ENCODE assay signal across 1 cellular context in the genomic region with DNA sequence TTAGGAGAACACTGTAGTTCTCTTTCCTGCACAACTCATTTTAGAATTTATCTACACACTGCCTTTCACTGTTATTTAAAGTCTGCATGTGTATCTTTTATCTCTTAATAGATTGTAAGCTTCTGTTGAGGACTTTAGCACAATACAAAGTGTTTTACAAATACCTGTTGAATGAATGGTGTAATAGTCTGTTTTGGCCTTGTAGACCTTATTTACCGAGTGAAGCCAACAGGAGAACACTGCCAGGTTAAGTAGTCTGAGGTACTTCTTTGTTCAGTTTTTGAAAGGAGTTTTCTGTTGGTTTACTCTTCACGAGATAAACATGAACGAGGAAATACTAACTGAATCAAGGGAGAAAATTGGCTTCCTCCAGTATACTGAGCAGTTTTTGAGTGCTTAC.
TF ChIP-seq lines count a peak whose summit lies in the region.

No MANE protein-coding gene starts in this region.

TF ChIP-seq in HCT116, 20 proteins besides CTCF, POLR2A, EP300 and RAD21 (continued from another document):
- TF ChIP-seq, protein P1, sequence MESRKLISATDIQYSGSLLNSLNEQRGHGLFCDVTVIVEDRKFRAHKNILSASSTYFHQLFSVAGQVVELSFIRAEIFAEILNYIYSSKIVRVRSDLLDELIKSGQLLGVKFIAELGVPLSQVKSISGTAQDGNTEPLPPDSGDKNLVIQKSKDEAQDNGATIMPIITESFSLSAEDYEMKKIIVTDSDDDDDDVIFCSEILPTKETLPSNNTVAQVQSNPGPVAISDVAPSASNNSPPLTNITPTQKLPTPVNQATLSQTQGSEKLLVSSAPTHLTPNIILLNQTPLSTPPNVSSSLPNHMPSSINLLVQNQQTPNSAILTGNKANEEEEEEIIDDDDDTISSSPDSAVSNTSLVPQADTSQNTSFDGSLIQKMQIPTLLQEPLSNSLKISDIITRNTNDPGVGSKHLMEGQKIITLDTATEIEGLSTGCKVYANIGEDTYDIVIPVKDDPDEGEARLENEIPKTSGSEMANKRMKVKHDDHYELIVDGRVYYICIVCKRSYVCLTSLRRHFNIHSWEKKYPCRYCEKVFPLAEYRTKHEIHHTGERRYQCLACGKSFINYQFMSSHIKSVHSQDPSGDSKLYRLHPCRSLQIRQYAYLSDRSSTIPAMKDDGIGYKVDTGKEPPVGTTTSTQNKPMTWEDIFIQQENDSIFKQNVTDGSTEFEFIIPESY (IDR thresholded peaks at IDR 0.05; ENCODE audit: extremely low read depth, insufficient replicate concordance, low read length) = no peak
- TF ChIP-seq CBX3 (IDR thresholded peaks at IDR 0.05; ENCODE audit: low read depth) (no peak), ZNF274 (IDR thresholded peaks at IDR 0.05; ENCODE audit: low read depth, low read length) (no peak), ZFX (IDR thresholded peaks at IDR 0.05) (no peak), JUND (IDR thresholded peaks at IDR 0.05) (no peak), EZH2phosphoT487 (IDR thresholded peaks at IDR 0.05; ENCODE audit: borderline replicate concordance) (no peak)
- TF ChIP-seq, protein P2, sequence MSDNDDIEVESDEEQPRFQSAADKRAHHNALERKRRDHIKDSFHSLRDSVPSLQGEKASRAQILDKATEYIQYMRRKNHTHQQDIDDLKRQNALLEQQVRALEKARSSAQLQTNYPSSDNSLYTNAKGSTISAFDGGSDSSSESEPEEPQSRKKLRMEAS (IDR thresholded peaks at IDR 0.05) = no peak
TF ChIP-seq in HCT116: peak in this region for 0.
